Comparison of ENCODE assay signal across 8 cellular contexts in the genomic region with DNA sequence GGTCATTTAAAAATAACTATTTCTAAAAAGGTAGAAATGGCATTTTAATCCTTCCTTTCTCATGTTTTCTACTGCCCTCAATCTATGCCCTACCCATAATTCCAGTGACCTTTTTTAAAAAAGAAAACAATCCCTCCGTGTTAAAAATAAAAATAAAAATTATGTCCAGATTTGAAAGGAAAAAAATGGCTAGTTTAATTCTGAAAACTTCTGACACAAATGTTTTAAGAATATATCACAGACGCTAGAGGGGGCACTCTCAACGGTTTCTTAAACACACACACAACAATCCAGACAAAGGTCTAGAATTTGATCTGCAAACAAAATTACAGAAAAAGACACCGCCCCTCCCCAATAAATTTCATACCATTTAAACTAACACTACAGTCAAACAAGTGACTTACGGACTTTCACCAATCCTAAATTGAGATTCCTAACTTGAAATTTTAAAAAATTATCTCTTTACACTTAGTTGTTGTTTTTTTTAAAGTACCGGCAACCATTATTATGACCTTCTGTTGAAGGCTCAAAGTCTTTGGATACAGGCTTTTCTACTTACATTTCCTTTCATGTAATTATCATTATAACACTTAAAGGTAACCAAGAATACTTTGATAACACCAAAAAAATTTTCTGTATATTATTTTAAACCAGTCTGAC. TPM values are rescaled to one million over a fixed set of nuclear protein-coding genes. Genes with fewer than 3 reads are reported as not detected.
DNase-seq lines count a peak whose midpoint lies in the region; ATAC-seq, FAIRE-seq and TF ChIP-seq lines count a peak whose summit lies in the region.

No MANE protein-coding gene starts in this region.

- TF ChIP-seq CTCF in A549 (IDR thresholded peaks at IDR 0.05) = peak; percentile 80
- peak in 6 of 7 experiments; percentile 39 to 59 (median 56) for TF ChIP-seq CTCF in body of pancreas (IDR thresholded peaks at IDR 0.05)
- peak; percentile 47 for TF ChIP-seq CTCF in liver (IDR thresholded peaks at IDR 0.05; ENCODE audit: low read depth, low read length, missing input control)
- peak; percentile 39 to 54 (median 45) for TF ChIP-seq CTCF in vagina (IDR thresholded peaks at IDR 0.05)

- H3K4me2 ChIP-seq in A549 = peak overlapping the region; percentile 35

- TF ChIP-seq POLR2A in A549 (IDR thresholded peaks at IDR 0.05; ENCODE audit: low read length) (no peak), body of pancreas (IDR thresholded peaks at IDR 0.05) (no peak), vagina (IDR thresholded peaks at IDR 0.05) (no peak)

- H3K4me3 ChIP-seq in A549 (no peak overlapping the region), body of pancreas (no peak overlapping the region), liver (ENCODE audit: low read depth in 1 of 3, low read length in 3 of 3) (no peak overlapping the region), vagina (no peak overlapping the region)

- POLR2A ChIA-PET in A549 (lab: Yijun Ruan, JAX) = no interaction called here

- H3K4me1 ChIP-seq in A549 = peaks cover 39% of the 10 kb centered on the region
- peaks cover 41% of the 10 kb centered on the region for H3K4me1 ChIP-seq in body of pancreas
- H3K4me1 ChIP-seq in liver (ENCODE audit: control insufficient read depth in 4 of 4, insufficient read depth in 4 of 4, low read length in 3 of 4) = peaks cover 2 to 46% (median 35%) of the 10 kb centered on the region in 4 donors
- peaks cover 39% of the 10 kb centered on the region for H3K4me1 ChIP-seq in vagina

- H3K27me3 ChIP-seq in body of pancreas (no peaks in the 10 kb centered on the region), liver (ENCODE audit: control insufficient read depth in 4 of 4, insufficient read depth in 4 of 4, low read length in 3 of 4) (no peaks in the 10 kb centered on the region), vagina (no peaks in the 10 kb centered on the region)

- H3K9ac ChIP-seq in liver (ENCODE audit: low read depth in 1 of 2, low read length in 2 of 2) = no peak overlapping the region

- WGBS in A549 (ENCODE audit: missing lambda C conversion rate) = 16% methylated on average over 6 of the region's 6 CpGs
- WGBS in body of pancreas, 2 donors = 20 to 23% methylated on average over 6 of the region's 6 CpGs
- WGBS in liver = 16% methylated on average over 6 of the region's 6 CpGs

- intact Hi-C loops in body of pancreas (cut with DNase I) = no loop called here
- intact Hi-C loops in vagina (cut with DNase I) = no loop called here

- no peaks in the 10 kb centered on the region for H3K9me3 ChIP-seq in A549
- no peaks in the 10 kb centered on the region for H3K9me3 ChIP-seq in body of pancreas
- no peaks in the 10 kb centered on the region for H3K9me3 ChIP-seq in liver (ENCODE audit: control insufficient read depth in 4 of 4, low read length in 3 of 4)
- no peaks in the 10 kb centered on the region for H3K9me3 ChIP-seq in vagina

- H3K36me3 ChIP-seq in body of pancreas (replicated peaks in 1 of 2; ENCODE audit: insufficient read depth in 1 of 2, low read depth in 2 of 2) (no peaks in the 10 kb centered on the region), liver (ENCODE audit: control insufficient read depth in 4 of 4, insufficient read depth in 3 of 4, low read depth in 1 of 4, low read length in 3 of 4) (peaks cover 0 to 3% (median 0%) of the 10 kb centered on the region in 4 donors), vagina (no peaks in the 10 kb centered on the region)

- no peak for TF ChIP-seq EP300 in A549 (IDR thresholded peaks at IDR 0.05)

- peak in 1 of 2 experiments; percentile 67; a peak in 3 of 6 replicates for ATAC-seq in A549
- ATAC-seq in body of pancreas = no peak
- no peak for ATAC-seq in HG03469 (IDR thresholded peaks at IDR 0.05; ENCODE audit: unreplicated experiment)

- CTCF ChIA-PET in A549 (lab: Yijun Ruan, JAX) = interaction anchor here (0.7 to 1.6 kb wide), 9 partner anchors 13 to 1312 kb away, joined by 3 to 9 read pairs (median 4); no protein-coding TSS in a partner anchor

- no peak for FAIRE-seq in A549 (lab: Jason Lieb, UNC)

- TF ChIP-seq RAD21 in A549 (conservative IDR thresholded peaks at IDR 0.05 in 1 of 2, IDR thresholded peaks at IDR 0.05 in 1 of 2) (peak; percentile 39 to 61; a peak in 4 of 5 replicates), liver (IDR thresholded peaks at IDR 0.05) (peak; percentile 70 to 73)

- peak; percentile 20 to 74 for DNase-seq in A549 (ENCODE audit: low read depth in 1 of 2, low spot score in 1 of 2)
- DNase-seq in EL = peak; percentile 55
- peak; percentile 26 for DNase-seq in NCI-H345 (lab: John Stamatoyannopoulos, UW)
- DNase-seq in body of pancreas = peak in 2 of 4 donors; percentile 27 to 37
- DNase-seq in vagina (ENCODE audit: extremely low spot score in 2 of 2) = no peak
- no peak for DNase-seq in activated CD8-positive, alpha-beta memory T cell treated with anti-CD3 and anti-CD28 coated beads, Interleukin-2, amount 50 U/mL, for 48 hours

- no peak overlapping the region for H3K27ac ChIP-seq in A549
- peak overlapping the region in 1 of 4 donors; percentile 58 for H3K27ac ChIP-seq in body of pancreas
- H3K27ac ChIP-seq in liver (ENCODE audit: low read depth in 1 of 2, low read length in 2 of 2) = no peak overlapping the region
- H3K27ac ChIP-seq in vagina = peak overlapping the region; percentile 36

TF ChIP-seq in A549, 52 proteins besides CTCF, POLR2A, EP300 and RAD21:
- TF ChIP-seq MYC (IDR thresholded peaks at IDR 0.05; ENCODE audit: borderline replicate concordance, low read length) = no peak
- TF ChIP-seq HOXB5 (CRISPR knock-in tag; IDR thresholded peaks at IDR 0.05) = 0 out of 2 replicates have a peak, but pooled peaks have one; percentile 39
- TF ChIP-seq NR3C1 (IDR thresholded peaks at IDR 0.05) = no peak
- TF ChIP-seq JUN (IDR thresholded peaks at IDR 0.05) = no peak
- TF ChIP-seq, protein P1, sequence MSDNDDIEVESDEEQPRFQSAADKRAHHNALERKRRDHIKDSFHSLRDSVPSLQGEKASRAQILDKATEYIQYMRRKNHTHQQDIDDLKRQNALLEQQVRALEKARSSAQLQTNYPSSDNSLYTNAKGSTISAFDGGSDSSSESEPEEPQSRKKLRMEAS (IDR thresholded peaks at IDR 0.05) = no peak
- peak; percentile 56; the same call in 2 of the 3 replicates for TF ChIP-seq SMC3 (IDR thresholded peaks at IDR 0.05)

TF ChIP-seq in liver, 16 proteins besides CTCF, POLR2A, EP300 and RAD21:
- TF ChIP-seq HNF4A (conservative IDR thresholded peaks at IDR 0.05) (peak; percentile 15 to 43), RXRA (IDR thresholded peaks at IDR 0.05) (no peak), GABPA (IDR thresholded peaks at IDR 0.05 in 1 of 2, conservative IDR thresholded peaks at IDR 0.05 in 1 of 2) (no peak), JUND (IDR thresholded peaks at IDR 0.05) (no peak)

RNA-seq across cellular contexts. Expression of a gene that starts 38.2 kb away (rescaled TPM):
- polyA plus RNA-seq in A549 (2011; rRNA removed) (185 and 240 TPM in 2 replicates), A549 (2017; fragmentation: RNase III; extraction: RNeasy Plus Mini Kit Qiagen cat#74134 plus additional on column Dnase treatment) (89.7 to 93.1 TPM (median 92.0 TPM) in 3 replicates), liver (10 to 100 TPM; 34.8 to 42.4 TPM)
- 98.2 and 145 TPM in 2 replicates for polyA plus RNA-seq in A549 (2012; cell fraction: cytosol; rRNA removed)
- 117 and 204 TPM in 2 replicates for polyA plus RNA-seq in A549 (2012; cell fraction: nucleus; rRNA removed)
- 342 and 417 TPM in 2 replicates for polyA minus RNA-seq in A549 (2011; rRNA and poly(A)+ RNA removed)
- total RNA-seq in body of pancreas (10 to 100 TPM; 59.0 to 75.8 TPM), liver (100 to 1,000 TPM in 1 of 2 donors, 10 to 100 TPM in 1; 94.3 to 115 TPM), vagina (126 TPM)

Comparison
In these comparisons a context has a peak if more than half of its experiments do, and no peak if none do; other contexts are left out.
1. DNase-seq: peak in A549 (2 of 2), EL (single experiment) and NCI-H345 (single experiment); none in vagina (0 of 2) and activated CD8-positive, alpha-beta memory T cell treated with anti-CD3 and anti-CD28 coated beads, Interleukin-2, amount 50 U/mL, for 48 hours (single experiment).
2. Peak in every context shown above with its lines, with median percentiles within 50 percentile points of each other: CTCF ChIP-seq.